8 cellular contexts compared by ENCODE assay signal in the genomic region with DNA sequence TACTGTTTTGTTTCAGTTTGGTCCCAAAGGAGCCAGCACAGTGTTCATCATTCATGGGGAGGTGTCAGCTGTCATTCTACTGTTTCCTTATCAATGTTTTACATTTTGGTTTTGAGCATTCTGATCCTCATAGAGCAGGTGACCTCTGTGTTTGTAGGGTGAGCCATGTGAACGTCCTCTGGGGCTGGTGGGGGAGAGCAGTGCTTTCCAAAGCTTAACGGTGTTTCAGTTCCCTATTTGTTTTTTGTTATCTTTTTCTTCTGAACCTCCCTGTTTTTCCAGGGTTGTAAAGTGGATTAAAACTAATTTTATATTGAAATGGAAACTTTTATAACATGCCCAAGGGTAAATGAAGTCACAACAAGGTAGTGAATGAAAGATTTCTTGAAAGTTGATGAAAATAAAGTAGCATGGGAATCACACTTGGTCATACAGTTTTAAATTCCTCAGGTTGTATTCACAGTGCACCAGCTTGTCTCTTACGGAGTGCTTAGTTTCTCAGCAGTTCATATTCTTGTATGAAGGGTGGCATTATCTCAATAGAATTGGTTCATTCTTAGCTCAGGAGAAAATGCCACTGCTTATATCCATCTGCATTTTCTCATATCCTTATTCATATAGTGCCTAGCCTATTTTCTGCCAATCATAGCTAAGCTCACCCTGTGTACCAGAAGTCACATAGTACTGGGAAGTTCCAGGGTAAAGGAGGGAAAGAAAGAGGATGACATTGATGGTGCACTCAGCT. TPM values are rescaled to one million over a fixed set of nuclear protein-coding genes. Genes with fewer than 3 reads are reported as not detected.
DNase-seq lines count a peak whose midpoint lies in the region; ATAC-seq and TF ChIP-seq lines count a peak whose summit lies in the region.

No MANE protein-coding gene starts in this region.

- peaks cover 0 to 2% of the 10 kb centered on the region in 2 donors for H3K36me3 Mint-ChIP-seq in activated T-cell treated with anti-CD3 and anti-CD28 coated beads, Interleukin-2, amount 50 U/mL, for 72 hours (ENCODE audit: insufficient read depth in 2 of 2)
- H3K36me3 Mint-ChIP-seq in activated T-cell treated with anti-CD3 and anti-CD28 coated beads, Interleukin-2, amount 50 U/mL, for 4 hours (ENCODE audit: insufficient read depth): peaks cover 2% of the 10 kb centered on the region
- peaks cover 4% of the 10 kb centered on the region for H3K36me3 Mint-ChIP-seq in T-helper 2 cell treated with Interferon-gamma antibody and Interleukin-4, amounts not matched to agents 5 μg/mL and 100 μg/mL, for 36 hours (ENCODE audit: low read depth)

- no peak for TF ChIP-seq POLR2A in transverse colon (IDR thresholded peaks at IDR 0.05)

- no peak for TF ChIP-seq EP300 in transverse colon (IDR thresholded peaks at IDR 0.05; ENCODE audit: low read depth)

- H3K27me3 Mint-ChIP-seq in activated T-cell treated with anti-CD3 and anti-CD28 coated beads, Interleukin-2, amount 50 U/mL, for 72 hours (ENCODE audit: low read depth): no peaks in the 10 kb centered on the region
- no peaks in the 10 kb centered on the region for H3K27me3 Mint-ChIP-seq in activated T-cell treated with anti-CD3 and anti-CD28 coated beads, Interleukin-2, amount 50 U/mL, for 4 hours (ENCODE audit: low read depth)
- no peaks in the 10 kb centered on the region for H3K27me3 Mint-ChIP-seq in T-helper 2 cell treated with Interferon-gamma antibody and Interleukin-4, amounts not matched to agents 5 μg/mL and 100 μg/mL, for 36 hours (ENCODE audit: low read depth)

- H3K9me3 Mint-ChIP-seq in activated T-cell treated with anti-CD3 and anti-CD28 coated beads, Interleukin-2, amount 50 U/mL, for 72 hours: no peaks in the 10 kb centered on the region
- H3K9me3 Mint-ChIP-seq in activated T-cell treated with anti-CD3 and anti-CD28 coated beads, Interleukin-2, amount 50 U/mL, for 4 hours: no peaks in the 10 kb centered on the region
- H3K9me3 Mint-ChIP-seq in T-helper 2 cell treated with Interferon-gamma antibody and Interleukin-4, amounts not matched to agents 5 μg/mL and 100 μg/mL, for 36 hours: no peaks in the 10 kb centered on the region

- H3K4me1 ChIP-seq in transverse colon: peaks cover 32 to 59% (median 35%) of the 10 kb centered on the region in 4 donors

- 28 to 63% methylated on average over 1 to 3 of the region's 3 CpGs for WGBS in transverse colon (ENCODE audit: low coverage in 1 of 2), 2 donors

- ATAC-seq in activated T-cell treated with anti-CD3 and anti-CD28 coated beads, Interleukin-2, amount 50 U/mL, for 72 hours (replicated peaks in 1 of 2): peak in 1 of 2 donors; percentile 33
- no peak for ATAC-seq in activated T-cell treated with anti-CD3 and anti-CD28 coated beads, Interleukin-2, amount 50 U/mL, for 4 hours
- ATAC-seq in HG03354 (IDR thresholded peaks at IDR 0.05; ENCODE audit: poor library complexity, severe bottlenecking, unreplicated experiment): peak; percentile 83

- H3K4me3 Mint-ChIP-seq in activated T-cell treated with anti-CD3 and anti-CD28 coated beads, Interleukin-2, amount 50 U/mL, for 72 hours: peak overlapping the region; percentile 4 to 24
- H3K4me3 Mint-ChIP-seq in activated T-cell treated with anti-CD3 and anti-CD28 coated beads, Interleukin-2, amount 50 U/mL, for 4 hours: no peak overlapping the region
- no peak overlapping the region for H3K4me3 Mint-ChIP-seq in T-helper 2 cell treated with Interferon-gamma antibody and Interleukin-4, amounts not matched to agents 5 μg/mL and 100 μg/mL, for 36 hours

- peak overlapping the region; percentile 25 for H3K27ac Mint-ChIP-seq in activated T-cell treated with anti-CD3 and anti-CD28 coated beads, Interleukin-2, amount 50 U/mL, for 72 hours
- no peak overlapping the region for H3K27ac Mint-ChIP-seq in T-helper 2 cell treated with Interferon-gamma antibody and Interleukin-4, amounts not matched to agents 5 μg/mL and 100 μg/mL, for 36 hours

- no peaks in the 10 kb centered on the region for H3K36me3 ChIP-seq in transverse colon

- DNase-seq in activated T-cell treated with anti-CD3 and anti-CD28 coated beads, Interleukin-2, amount 50 U/mL, for 72 hours: no peak
- no peak for DNase-seq in activated T-cell treated with anti-CD3 and anti-CD28 coated beads, Interleukin-2, amount 50 U/mL, for 4 hours
- DNase-seq in dorsolateral prefrontal cortex: no peak
- no peak for DNase-seq in transverse colon
- DNase-seq in T-helper 2 cell treated with Interferon-gamma antibody and Interleukin-4, amounts not matched to agents 5 μg/mL and 100 μg/mL, for 36 hours (ENCODE audit: low spot score): no peak
- DNase-seq in SIG-M5 (lab: John Stamatoyannopoulos, UW): no peak
- no peak for DNase-seq in stimulated activated CD4-positive, alpha-beta T cell treated with anti-CD3 and anti-CD28 coated beads, Interleukin-4, amount 100 ng/mL, for 24 hours

- H3K27me3 ChIP-seq in dorsolateral prefrontal cortex: no peaks in the 10 kb centered on the region
- H3K27me3 ChIP-seq in transverse colon: no peaks in the 10 kb centered on the region

- intact Hi-C loops in dorsolateral prefrontal cortex (cut with DNase I) (loop anchor here in 1 of 2 donors (5.0 kb wide), 2 partner anchors 55 to 220 kb away; a partner anchor contains a TSS), transverse colon (cut with DNase I; ENCODE audit: low total_unique reads) (no loop called here)

- peaks cover 69% of the 10 kb centered on the region for H3K4me1 Mint-ChIP-seq in activated T-cell treated with anti-CD3 and anti-CD28 coated beads, Interleukin-2, amount 50 U/mL, for 72 hours (ENCODE audit: low read depth)
- peaks cover 73% of the 10 kb centered on the region for H3K4me1 Mint-ChIP-seq in activated T-cell treated with anti-CD3 and anti-CD28 coated beads, Interleukin-2, amount 50 U/mL, for 4 hours (ENCODE audit: low read depth)
- H3K4me1 Mint-ChIP-seq in T-helper 2 cell treated with Interferon-gamma antibody and Interleukin-4, amounts not matched to agents 5 μg/mL and 100 μg/mL, for 36 hours (ENCODE audit: low read depth): peaks cover 35% of the 10 kb centered on the region

- no peak for TF ChIP-seq CTCF in dorsolateral prefrontal cortex (IDR thresholded peaks at IDR 0.05 in 54 of 56, conservative IDR thresholded peaks at IDR 0.05 in 2 of 56; ENCODE audit: low read depth in 1 of 56, partially characterized antibody in 56 of 56)
- TF ChIP-seq CTCF in transverse colon (IDR thresholded peaks at IDR 0.05): no peak

- in situ Hi-C loops in transverse colon (cut with MboI; ENCODE audit: low pct_ligation_motif_present in 1 of 4, low pct_unique_long_range_greater_than_20kb in 1 of 4, low sequenced_read_pairs in 3 of 4): no loop called here

- peak overlapping the region; percentile 77 to 98 (median 93) for H3K27ac ChIP-seq in dorsolateral prefrontal cortex
- H3K27ac ChIP-seq in transverse colon: peak overlapping the region in 3 of 4 donors; percentile 4 to 36 (median 16)

- H3K9me3 ChIP-seq in transverse colon: no peaks in the 10 kb centered on the region

- H3K4me3 ChIP-seq in dorsolateral prefrontal cortex (peak overlapping the region in 35 of 59 donors; percentile 2 to 42 (median 20)), transverse colon (no peak overlapping the region)

RNA-seq across cellular contexts. Expression of a gene that starts 54.5 kb away (rescaled TPM):
- total RNA-seq in activated T-cell treated with anti-CD3 and anti-CD28 coated beads, Interleukin-2, amount 50 U/mL, for 72 hours: 10 to 100 TPM; 72.1 to 85.1 TPM
- total RNA-seq in activated T-cell treated with anti-CD3 and anti-CD28 coated beads, Interleukin-2, amount 50 U/mL, for 4 hours: 10 to 100 TPM; 30.7 to 36.9 (median 34.7) TPM
- total RNA-seq in dorsolateral prefrontal cortex: 100 to 1,000 TPM; 137 to 701 (median 262) TPM
- 10 to 100 TPM; 20.3 to 42.3 (median 29.6) TPM for total RNA-seq in transverse colon

Comparison
In these comparisons a context has a peak if more than half of its experiments do, and no peak if none do; other contexts are left out.
1. H3K4me3 Mint-ChIP-seq: peak in activated T-cell treated with anti-CD3 and anti-CD28 coated beads, Interleukin-2, amount 50 U/mL, for 72 hours (2 of 2); none in activated T-cell treated with anti-CD3 and anti-CD28 coated beads, Interleukin-2, amount 50 U/mL, for 4 hours (single experiment) and T-helper 2 cell treated with Interferon-gamma antibody and Interleukin-4, amounts not matched to agents 5 μg/mL and 100 μg/mL, for 36 hours (single experiment).
2. H3K4me3 ChIP-seq: peak in dorsolateral prefrontal cortex (35 of 59); none in transverse colon (0 of 4).